Comparison of ENCODE assay signal across 2 cellular contexts in genomic region chr11:64331569-64332371, GRCh38.
A peak's percentile ranks its signal among the peaks of the same experiment; 100 is the strongest.
TF ChIP-seq lines count a peak whose summit lies in the region.

No MANE protein-coding gene starts in this region.

TF ChIP-seq in HEK293, 187 proteins besides CTCF, POLR2A, EP300 and RAD21 (continues in another document):
- peak; percentile 51 for TF ChIP-seq ZFHX2 (tag by site-specific recombination; conservative IDR thresholded peaks at IDR 0.05)
- peak; percentile 95 for TF ChIP-seq ZIC2 (tag by site-specific recombination; IDR thresholded peaks at IDR 0.05)
- peak; percentile 94 for TF ChIP-seq GLI4 (tag by site-specific recombination; IDR thresholded peaks at IDR 0.05)
- TF ChIP-seq MYNN (tag by site-specific recombination; IDR thresholded peaks at IDR 0.05; ENCODE audit: borderline replicate concordance) = 0 out of 2 replicates have a peak, but pooled peaks have one; percentile 31
- TF ChIP-seq ZNF366 (tag by site-specific recombination; conservative IDR thresholded peaks at IDR 0.05) = peak; percentile 56
- TF ChIP-seq TSHZ1 (tag by site-specific recombination; IDR thresholded peaks at IDR 0.05; ENCODE audit: borderline replicate concordance) = no peak
- TF ChIP-seq ZBTB44 (tag by site-specific recombination; IDR thresholded peaks at IDR 0.05) = no peak
- TF ChIP-seq GLIS2 (tag by site-specific recombination; IDR thresholded peaks at IDR 0.05) = peak; percentile 71
- no peak for TF ChIP-seq ZBTB26 (tag by site-specific recombination; optimal IDR thresholded peaks at IDR 0.05)
- TF ChIP-seq ZNF18 (tag by site-specific recombination; IDR thresholded peaks at IDR 0.05) = peak; percentile 97
- peak; percentile 39; the same call in 1 of the 2 replicates for TF ChIP-seq ZNF324 (tag by site-specific recombination; IDR thresholded peaks at IDR 0.05)
- TF ChIP-seq ZNF362 (tag by site-specific recombination; IDR thresholded peaks at IDR 0.05) = no peak
- peak; percentile 89 for TF ChIP-seq ZNF223 (tag by site-specific recombination; IDR thresholded peaks at IDR 0.05)

TF ChIP-seq in endothelial cell of umbilical vein, 7 proteins besides CTCF, POLR2A, EP300 and RAD21:
- peak; percentile 33 for TF ChIP-seq MAX (IDR thresholded peaks at IDR 0.05; ENCODE audit: insufficient read depth, insufficient read length)
- TF ChIP-seq JUN (IDR thresholded peaks at IDR 0.05; ENCODE audit: borderline replicate concordance, insufficient read depth, insufficient read length, low read depth) = no peak
- TF ChIP-seq FOS (IDR thresholded peaks at IDR 0.05; ENCODE audit: borderline replicate concordance, insufficient read depth, low read length) = peak; percentile 32
- TF ChIP-seq GATA2 (IDR thresholded peaks at IDR 0.05; ENCODE audit: insufficient read depth, insufficient read length, low read depth, low read length) = no peak
- TF ChIP-seq POLR2AphosphoS5 (IDR thresholded peaks at IDR 0.05; ENCODE audit: insufficient read depth, low read depth, low read length) = peak; percentile 27
